In the genomic region with DNA sequence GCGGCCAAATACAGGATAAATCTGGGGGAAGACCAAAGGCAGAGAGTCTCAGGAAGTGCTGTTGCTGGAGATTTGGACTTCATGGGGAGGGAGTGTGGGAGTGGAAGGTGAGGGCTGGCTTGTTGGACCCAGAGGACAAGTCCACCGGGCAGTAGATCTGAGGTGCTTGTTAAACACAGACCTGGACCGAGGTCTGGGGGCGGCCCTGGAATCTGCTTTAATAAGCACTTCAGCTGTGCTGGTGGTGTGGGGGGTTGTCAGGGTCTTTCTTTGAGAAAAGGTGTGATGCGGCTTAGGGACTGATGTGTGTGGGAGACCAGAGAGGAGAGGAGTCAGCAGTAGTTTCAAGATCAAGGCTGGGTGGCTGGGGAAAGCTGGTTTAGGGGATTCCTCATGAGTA, we compare ENCODE assay signal across 13 cellular contexts. TPM values are rescaled to one million over a fixed set of nuclear protein-coding genes. Genes with fewer than 3 reads are reported as not detected.
DNase-seq lines count a peak whose midpoint lies in the region; ATAC-seq and TF ChIP-seq lines count a peak whose summit lies in the region.
"Had no signal": no experiment of that assay in that cellular context is flagged by ENCODE, and none has a peak within 500 bp of the region (broad histone marks: within the 10 kb centered on the region; RNA-seq: fewer than 3 reads in every experiment).

No MANE protein-coding gene starts in this region.

- no peaks in the 10 kb centered on the region for H3K27me3 Mint-ChIP-seq in activated naive CD4-positive, alpha-beta T cell treated with anti-CD3 and anti-CD28 coated beads, Interleukin-2, amount 50 U/mL, for 24 hours
- H3K27me3 Mint-ChIP-seq in CD14-positive monocyte (ENCODE audit: low read depth in 3 of 3) (no peaks in the 10 kb centered on the region), nephron progenitor cell (ENCODE audit: low read depth, poor library complexity) (peaks cover 2% of the 10 kb centered on the region)
- H3K27me3 Mint-ChIP-seq in activated T-helper 17 cell treated with anti-CD3 and anti-CD28 coated beads, Interleukin-2, amount 50 U/mL, for 72 hours = no peaks in the 10 kb centered on the region
- H3K27me3 Mint-ChIP-seq: CD4-positive, alpha-beta T cell had no signal

- no peaks in the 10 kb centered on the region for H3K9me3 Mint-ChIP-seq in activated naive CD4-positive, alpha-beta T cell treated with anti-CD3 and anti-CD28 coated beads, Interleukin-2, amount 50 U/mL, for 24 hours
- H3K9me3 Mint-ChIP-seq in CD14-positive monocyte = no peaks in the 10 kb centered on the region
- no peaks in the 10 kb centered on the region for H3K9me3 Mint-ChIP-seq in activated T-helper 17 cell treated with anti-CD3 and anti-CD28 coated beads, Interleukin-2, amount 50 U/mL, for 72 hours
- H3K9me3 Mint-ChIP-seq in nephron progenitor cell = no peaks in the 10 kb centered on the region
- H3K9me3 Mint-ChIP-seq: CD4-positive, alpha-beta T cell; HFFc6 had no signal

- intact Hi-C loops in CD14-positive monocyte (cut with micrococcal nuclease) = no loop called here

- H3K36me3 Mint-ChIP-seq in activated naive CD4-positive, alpha-beta T cell treated with anti-CD3 and anti-CD28 coated beads, Interleukin-2, amount 50 U/mL, for 24 hours = peaks cover 17% of the 10 kb centered on the region
- peaks cover 67 to 71% of the 10 kb centered on the region in 2 donors for H3K36me3 Mint-ChIP-seq in CD14-positive monocyte
- H3K36me3 Mint-ChIP-seq in activated T-helper 17 cell treated with anti-CD3 and anti-CD28 coated beads, Interleukin-2, amount 50 U/mL, for 72 hours (ENCODE audit: low read depth) = peaks cover 88% of the 10 kb centered on the region
- peaks cover 64% of the 10 kb centered on the region for H3K36me3 Mint-ChIP-seq in nephron progenitor cell (ENCODE audit: low read depth)

- TF ChIP-seq CTCF in CD14-positive monocyte (IDR thresholded peaks at IDR 0.05) (no peak), nephron progenitor cell (IDR thresholded peaks at IDR 0.05) (no peak)

- ATAC-seq in activated T-helper 17 cell treated with anti-CD3 and anti-CD28 coated beads, Interleukin-2, amount 50 U/mL, for 72 hours (replicated peaks) = no peak
- no peak for ATAC-seq in GM21576 (IDR thresholded peaks at IDR 0.05; ENCODE audit: unreplicated experiment)

- H3K4me3 Mint-ChIP-seq in activated naive CD4-positive, alpha-beta T cell treated with anti-CD3 and anti-CD28 coated beads, Interleukin-2, amount 50 U/mL, for 24 hours = no peak overlapping the region
- no peak overlapping the region for H3K4me3 Mint-ChIP-seq in CD14-positive monocyte
- H3K4me3 Mint-ChIP-seq in activated T-helper 17 cell treated with anti-CD3 and anti-CD28 coated beads, Interleukin-2, amount 50 U/mL, for 72 hours = no peak overlapping the region
- H3K4me3 Mint-ChIP-seq in nephron progenitor cell = no peak overlapping the region
- H3K4me3 Mint-ChIP-seq: HFFc6 had no signal

- peak overlapping the region; percentile 63 for H3K27ac Mint-ChIP-seq in activated naive CD4-positive, alpha-beta T cell treated with anti-CD3 and anti-CD28 coated beads, Interleukin-2, amount 50 U/mL, for 24 hours
- H3K27ac Mint-ChIP-seq in CD14-positive monocyte (peak overlapping the region in 2 of 7 donors; percentile 45 to 65), nephron progenitor cell (peak overlapping the region; percentile 27)
- H3K27ac Mint-ChIP-seq in activated T-helper 17 cell treated with anti-CD3 and anti-CD28 coated beads, Interleukin-2, amount 50 U/mL, for 72 hours = peak overlapping the region; percentile 21
- H3K27ac Mint-ChIP-seq: CD4-positive, alpha-beta T cell; HFFc6 had no signal

- H3K4me1 Mint-ChIP-seq in activated naive CD4-positive, alpha-beta T cell treated with anti-CD3 and anti-CD28 coated beads, Interleukin-2, amount 50 U/mL, for 24 hours = peaks cover 49% of the 10 kb centered on the region
- peaks cover 12% of the 10 kb centered on the region for H3K4me1 Mint-ChIP-seq in CD14-positive monocyte
- peaks cover 25% of the 10 kb centered on the region for H3K4me1 Mint-ChIP-seq in activated T-helper 17 cell treated with anti-CD3 and anti-CD28 coated beads, Interleukin-2, amount 50 U/mL, for 72 hours
- peaks cover 24% of the 10 kb centered on the region for H3K4me1 Mint-ChIP-seq in nephron progenitor cell

- DNase-seq in activated naive CD4-positive, alpha-beta T cell (lab: John Stamatoyannopoulos, UW) = no peak
- DNase-seq in CD14-positive monocyte (ENCODE audit: low spot score) (peak; percentile 11), nephron progenitor cell (no peak), GOT3 (lab: John Stamatoyannopoulos, UW) (no peak), UCSD-AML1 (lab: John Stamatoyannopoulos, UW; ENCODE audit: unreplicated experiment) (no peak)
- DNase-seq: ACHN; CD4-positive, alpha-beta T cell; DMS79 treated with DMSO at 0.1 percent for 48 hours; EL; HFFc6 had no signal

RNA-seq across cellular contexts. Expression of a gene that starts 4.4 kb away (rescaled TPM):
- 1 to 10 TPM; 4.7 to 5.6 TPM for polyA plus RNA-seq in CD14-positive monocyte
- 10 to 100 TPM; 92.0 to 92.2 TPM for total RNA-seq in activated T-helper 17 cell treated with anti-CD3 and anti-CD28 coated beads, Interleukin-2, amount 50 U/mL, for 72 hours

RNA-seq across cellular contexts. Expression of a gene that starts 43.3 kb away (rescaled TPM):
- polyA plus RNA-seq in CD14-positive monocyte = not detected
- 10 to 100 TPM; 36.9 to 62.1 TPM for total RNA-seq in activated T-helper 17 cell treated with anti-CD3 and anti-CD28 coated beads, Interleukin-2, amount 50 U/mL, for 72 hours
